Comparison of ENCODE assay signal across 10 cellular contexts in genomic region chr3:115667175-115668065, GRCh38. TPM values are rescaled to one million over a fixed set of nuclear protein-coding genes. Genes with fewer than 3 reads are reported as not detected.
A peak's percentile ranks its signal among the peaks of the same experiment; 100 is the strongest.
DNase-seq lines count a peak whose midpoint lies in the region; ATAC-seq and TF ChIP-seq lines count a peak whose summit lies in the region.
"Had no signal": no experiment of that assay in that cellular context is flagged by ENCODE, and none has a peak within 500 bp of the region (broad histone marks: within the 10 kb centered on the region; RNA-seq: fewer than 3 reads in every experiment).

No MANE protein-coding gene starts in this region.

- no peak overlapping the region for H3K4me3 ChIP-seq in foreskin fibroblast (ENCODE audit: low read depth in 1 of 2, low read length in 2 of 2)

- TF ChIP-seq CTCF in foreskin fibroblast (IDR thresholded peaks at IDR 0.05; ENCODE audit: low read depth, low read length) (no peak), GM10266 (IDR thresholded peaks at IDR 0.05; ENCODE audit: control insufficient read depth, insufficient read depth, low read depth, missing control alignments) (no peak)

- DNase-seq in COLO829 (ENCODE audit: low spot score) (peak; percentile 64), M059J (ENCODE audit: low read depth) (peak; percentile 32), foreskin fibroblast (peak; percentile 56 to 70), GM10266 (ENCODE audit: extremely low spot score) (no peak), NCI-H1105 treated with DMSO at 0.1 percent for 48 hours (lab: John Stamatoyannopoulos, UW) (no peak), NCI-H2107 (lab: John Stamatoyannopoulos, UW) (no peak), D341Med (ENCODE audit: low spot score) (no peak)
- DNase-seq: activated CD4-positive, alpha-beta T cell treated with anti-CD3 and anti-CD28 coated beads for 1 hour had no signal

- ATAC-seq in GM21390 (IDR thresholded peaks at IDR 0.05; ENCODE audit: unreplicated experiment) = peak; percentile 71

RNA-seq across cellular contexts. Expression of gene GAP43, which starts 44.1 kb away (rescaled TPM):
- 0.71 TPM in 1 of 2 replicates, not detected in the other for total RNA-seq in M059J (2014; rRNA removed; shearing (Covaris generic))
- total RNA-seq: pulmonary artery endothelial cell had no signal

Comparison
In these comparisons a context has a peak if more than half of its experiments do, and no peak if none do; other contexts are left out.
1. DNase-seq: peak in COLO829 (single experiment), M059J (single experiment) and foreskin fibroblast (2 of 2); none in GM10266 (single experiment), NCI-H1105 treated with DMSO at 0.1 percent for 48 hours (single experiment), NCI-H2107 (single experiment) and D341Med (single experiment).